Comparison of ENCODE assay signal across 2 cellular contexts in the genomic region with DNA sequence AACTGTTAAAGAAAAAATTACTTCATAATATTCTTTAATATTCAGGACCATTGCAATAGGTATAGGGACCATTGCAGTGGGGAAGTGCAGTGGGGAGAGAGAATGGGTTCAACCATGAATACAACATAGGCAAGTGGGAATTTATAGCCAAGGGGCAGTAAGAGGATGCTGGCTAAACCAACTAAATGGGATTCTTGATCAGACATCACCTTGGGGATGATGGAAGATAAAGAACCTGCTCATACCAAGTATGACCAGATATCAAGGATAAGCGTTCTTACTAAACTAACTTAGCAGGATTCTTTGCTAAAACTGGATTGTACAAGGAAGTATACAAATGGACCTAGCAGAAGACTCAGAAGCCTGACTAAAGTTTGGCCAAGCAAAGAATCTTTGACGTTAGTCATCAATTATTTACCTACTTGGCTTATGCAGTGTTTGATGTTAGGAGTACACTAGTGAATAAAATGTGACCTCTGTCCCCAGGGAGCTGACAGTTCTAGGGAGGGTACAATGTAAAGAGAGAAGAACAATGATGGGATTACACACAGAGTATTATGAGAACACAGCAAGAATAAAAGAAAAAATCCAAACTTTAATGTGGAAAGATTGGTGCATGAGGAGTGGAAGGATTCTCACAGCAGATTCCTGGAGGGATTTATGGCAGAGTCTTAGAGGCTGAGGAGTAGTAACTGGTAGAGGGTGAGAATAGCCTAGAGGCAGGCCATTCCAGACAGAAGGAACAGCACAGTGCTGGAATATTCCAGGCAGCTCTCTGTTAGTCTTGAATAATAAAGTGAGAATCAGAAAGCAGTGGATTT.
TF ChIP-seq lines count a peak whose summit lies in the region.

No MANE protein-coding gene starts in this region.

TF ChIP-seq in HEK293, 187 proteins besides CTCF, POLR2A, EP300 and RAD21:
- TF ChIP-seq ZNF223 (tag by site-specific recombination; IDR thresholded peaks at IDR 0.05): no peak
- no peak for TF ChIP-seq ZNF571 (tag by site-specific recombination; IDR thresholded peaks at IDR 0.05)
- peak; percentile 75 for TF ChIP-seq WT1 (tag by site-specific recombination; IDR thresholded peaks at IDR 0.05)
- no peak for TF ChIP-seq ZNF169 (tag by site-specific recombination; IDR thresholded peaks at IDR 0.05)
- no peak for TF ChIP-seq IKZF3 (tag by site-specific recombination; IDR thresholded peaks at IDR 0.05)
- no peak for TF ChIP-seq ZNF521 (tag by site-specific recombination; IDR thresholded peaks at IDR 0.05)
- TF ChIP-seq ZNF843 (tag by site-specific recombination; IDR thresholded peaks at IDR 0.05): no peak
- TF ChIP-seq ZNF19 (tag by site-specific recombination; IDR thresholded peaks at IDR 0.05; ENCODE audit: low read depth): no peak
TF ChIP-seq in HEK293: peak in this region for 1.

TF ChIP-seq in HepG2, 621 proteins besides CTCF, POLR2A, EP300 and RAD21 (continues in another document):
- TF ChIP-seq SOX6 (IDR thresholded peaks at IDR 0.05): no peak
- TF ChIP-seq SOX6 (CRISPR knock-in tag; IDR thresholded peaks at IDR 0.05): peak; percentile 95
- no peak for TF ChIP-seq PLRG1 (conservative IDR thresholded peaks at IDR 0.05)
- TF ChIP-seq ZNF607 (CRISPR knock-in tag; IDR thresholded peaks at IDR 0.05; ENCODE audit: borderline replicate concordance): no peak
- TF ChIP-seq ZNF282 (IDR thresholded peaks at IDR 0.05; ENCODE audit: partially characterized antibody): no peak
- no peak for TF ChIP-seq SNAPC2 (CRISPR knock-in tag; IDR thresholded peaks at IDR 0.05)
- TF ChIP-seq, protein P1, sequence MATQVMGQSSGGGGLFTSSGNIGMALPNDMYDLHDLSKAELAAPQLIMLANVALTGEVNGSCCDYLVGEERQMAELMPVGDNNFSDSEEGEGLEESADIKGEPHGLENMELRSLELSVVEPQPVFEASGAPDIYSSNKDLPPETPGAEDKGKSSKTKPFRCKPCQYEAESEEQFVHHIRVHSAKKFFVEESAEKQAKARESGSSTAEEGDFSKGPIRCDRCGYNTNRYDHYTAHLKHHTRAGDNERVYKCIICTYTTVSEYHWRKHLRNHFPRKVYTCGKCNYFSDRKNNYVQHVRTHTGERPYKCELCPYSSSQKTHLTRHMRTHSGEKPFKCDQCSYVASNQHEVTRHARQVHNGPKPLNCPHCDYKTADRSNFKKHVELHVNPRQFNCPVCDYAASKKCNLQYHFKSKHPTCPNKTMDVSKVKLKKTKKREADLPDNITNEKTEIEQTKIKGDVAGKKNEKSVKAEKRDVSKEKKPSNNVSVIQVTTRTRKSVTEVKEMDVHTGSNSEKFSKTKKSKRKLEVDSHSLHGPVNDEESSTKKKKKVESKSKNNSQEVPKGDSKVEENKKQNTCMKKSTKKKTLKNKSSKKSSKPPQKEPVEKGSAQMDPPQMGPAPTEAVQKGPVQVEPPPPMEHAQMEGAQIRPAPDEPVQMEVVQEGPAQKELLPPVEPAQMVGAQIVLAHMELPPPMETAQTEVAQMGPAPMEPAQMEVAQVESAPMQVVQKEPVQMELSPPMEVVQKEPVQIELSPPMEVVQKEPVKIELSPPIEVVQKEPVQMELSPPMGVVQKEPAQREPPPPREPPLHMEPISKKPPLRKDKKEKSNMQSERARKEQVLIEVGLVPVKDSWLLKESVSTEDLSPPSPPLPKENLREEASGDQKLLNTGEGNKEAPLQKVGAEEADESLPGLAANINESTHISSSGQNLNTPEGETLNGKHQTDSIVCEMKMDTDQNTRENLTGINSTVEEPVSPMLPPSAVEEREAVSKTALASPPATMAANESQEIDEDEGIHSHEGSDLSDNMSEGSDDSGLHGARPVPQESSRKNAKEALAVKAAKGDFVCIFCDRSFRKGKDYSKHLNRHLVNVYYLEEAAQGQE (IDR thresholded peaks at IDR 0.05; ENCODE audit: borderline replicate concordance in 1 of 2, low read depth in 1 of 2, low read length in 2 of 2): no peak
- TF ChIP-seq, protein P2, sequence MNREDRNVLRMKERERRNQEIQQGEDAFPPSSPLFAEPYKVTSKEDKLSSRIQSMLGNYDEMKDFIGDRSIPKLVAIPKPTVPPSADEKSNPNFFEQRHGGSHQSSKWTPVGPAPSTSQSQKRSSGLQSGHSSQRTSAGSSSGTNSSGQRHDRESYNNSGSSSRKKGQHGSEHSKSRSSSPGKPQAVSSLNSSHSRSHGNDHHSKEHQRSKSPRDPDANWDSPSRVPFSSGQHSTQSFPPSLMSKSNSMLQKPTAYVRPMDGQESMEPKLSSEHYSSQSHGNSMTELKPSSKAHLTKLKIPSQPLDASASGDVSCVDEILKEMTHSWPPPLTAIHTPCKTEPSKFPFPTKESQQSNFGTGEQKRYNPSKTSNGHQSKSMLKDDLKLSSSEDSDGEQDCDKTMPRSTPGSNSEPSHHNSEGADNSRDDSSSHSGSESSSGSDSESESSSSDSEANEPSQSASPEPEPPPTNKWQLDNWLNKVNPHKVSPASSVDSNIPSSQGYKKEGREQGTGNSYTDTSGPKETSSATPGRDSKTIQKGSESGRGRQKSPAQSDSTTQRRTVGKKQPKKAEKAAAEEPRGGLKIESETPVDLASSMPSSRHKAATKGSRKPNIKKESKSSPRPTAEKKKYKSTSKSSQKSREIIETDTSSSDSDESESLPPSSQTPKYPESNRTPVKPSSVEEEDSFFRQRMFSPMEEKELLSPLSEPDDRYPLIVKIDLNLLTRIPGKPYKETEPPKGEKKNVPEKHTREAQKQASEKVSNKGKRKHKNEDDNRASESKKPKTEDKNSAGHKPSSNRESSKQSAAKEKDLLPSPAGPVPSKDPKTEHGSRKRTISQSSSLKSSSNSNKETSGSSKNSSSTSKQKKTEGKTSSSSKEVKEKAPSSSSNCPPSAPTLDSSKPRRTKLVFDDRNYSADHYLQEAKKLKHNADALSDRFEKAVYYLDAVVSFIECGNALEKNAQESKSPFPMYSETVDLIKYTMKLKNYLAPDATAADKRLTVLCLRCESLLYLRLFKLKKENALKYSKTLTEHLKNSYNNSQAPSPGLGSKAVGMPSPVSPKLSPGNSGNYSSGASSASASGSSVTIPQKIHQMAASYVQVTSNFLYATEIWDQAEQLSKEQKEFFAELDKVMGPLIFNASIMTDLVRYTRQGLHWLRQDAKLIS (CRISPR knock-in tag; IDR thresholded peaks at IDR 0.05): no peak
- TF ChIP-seq NFKB2 (CRISPR knock-in tag; IDR thresholded peaks at IDR 0.05; ENCODE audit: borderline replicate concordance): no peak
- TF ChIP-seq, protein P3, sequence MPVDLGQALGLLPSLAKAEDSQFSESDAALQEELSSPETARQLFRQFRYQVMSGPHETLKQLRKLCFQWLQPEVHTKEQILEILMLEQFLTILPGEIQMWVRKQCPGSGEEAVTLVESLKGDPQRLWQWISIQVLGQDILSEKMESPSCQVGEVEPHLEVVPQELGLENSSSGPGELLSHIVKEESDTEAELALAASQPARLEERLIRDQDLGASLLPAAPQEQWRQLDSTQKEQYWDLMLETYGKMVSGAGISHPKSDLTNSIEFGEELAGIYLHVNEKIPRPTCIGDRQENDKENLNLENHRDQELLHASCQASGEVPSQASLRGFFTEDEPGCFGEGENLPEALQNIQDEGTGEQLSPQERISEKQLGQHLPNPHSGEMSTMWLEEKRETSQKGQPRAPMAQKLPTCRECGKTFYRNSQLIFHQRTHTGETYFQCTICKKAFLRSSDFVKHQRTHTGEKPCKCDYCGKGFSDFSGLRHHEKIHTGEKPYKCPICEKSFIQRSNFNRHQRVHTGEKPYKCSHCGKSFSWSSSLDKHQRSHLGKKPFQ (CRISPR knock-in tag; IDR thresholded peaks at IDR 0.05; ENCODE audit: insufficient replicate concordance): no peak
- no peak for TF ChIP-seq ZFP1 (CRISPR knock-in tag; IDR thresholded peaks at IDR 0.05)
- TF ChIP-seq, protein P4, sequence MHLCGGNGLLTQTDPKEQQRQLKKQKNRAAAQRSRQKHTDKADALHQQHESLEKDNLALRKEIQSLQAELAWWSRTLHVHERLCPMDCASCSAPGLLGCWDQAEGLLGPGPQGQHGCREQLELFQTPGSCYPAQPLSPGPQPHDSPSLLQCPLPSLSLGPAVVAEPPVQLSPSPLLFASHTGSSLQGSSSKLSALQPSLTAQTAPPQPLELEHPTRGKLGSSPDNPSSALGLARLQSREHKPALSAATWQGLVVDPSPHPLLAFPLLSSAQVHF (CRISPR knock-in tag; IDR thresholded peaks at IDR 0.05): no peak
- TF ChIP-seq, protein P5, sequence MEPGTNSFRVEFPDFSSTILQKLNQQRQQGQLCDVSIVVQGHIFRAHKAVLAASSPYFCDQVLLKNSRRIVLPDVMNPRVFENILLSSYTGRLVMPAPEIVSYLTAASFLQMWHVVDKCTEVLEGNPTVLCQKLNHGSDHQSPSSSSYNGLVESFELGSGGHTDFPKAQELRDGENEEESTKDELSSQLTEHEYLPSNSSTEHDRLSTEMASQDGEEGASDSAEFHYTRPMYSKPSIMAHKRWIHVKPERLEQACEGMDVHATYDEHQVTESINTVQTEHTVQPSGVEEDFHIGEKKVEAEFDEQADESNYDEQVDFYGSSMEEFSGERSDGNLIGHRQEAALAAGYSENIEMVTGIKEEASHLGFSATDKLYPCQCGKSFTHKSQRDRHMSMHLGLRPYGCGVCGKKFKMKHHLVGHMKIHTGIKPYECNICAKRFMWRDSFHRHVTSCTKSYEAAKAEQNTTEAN (CRISPR knock-in tag; conservative IDR thresholded peaks at IDR 0.05): peak; percentile 62; the same call in 1 of the 2 replicates
- TF ChIP-seq, protein P6, sequence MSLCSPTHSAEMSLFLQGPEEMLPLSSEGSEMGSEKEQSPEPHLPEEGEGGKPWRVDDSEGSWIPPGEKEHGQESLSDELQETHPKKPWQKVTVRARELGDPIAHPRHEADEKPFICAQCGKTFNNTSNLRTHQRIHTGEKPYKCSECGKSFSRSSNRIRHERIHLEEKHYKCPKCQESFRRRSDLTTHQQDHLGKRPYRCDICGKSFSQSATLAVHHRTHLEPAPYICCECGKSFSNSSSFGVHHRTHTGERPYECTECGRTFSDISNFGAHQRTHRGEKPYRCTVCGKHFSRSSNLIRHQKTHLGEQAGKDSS (CRISPR knock-in tag; IDR thresholded peaks at IDR 0.05; ENCODE audit: borderline replicate concordance, low read depth): no peak
- TF ChIP-seq ZNF329 (CRISPR knock-in tag; IDR thresholded peaks at IDR 0.05; ENCODE audit: low read depth): no peak
- TF ChIP-seq, protein P7, sequence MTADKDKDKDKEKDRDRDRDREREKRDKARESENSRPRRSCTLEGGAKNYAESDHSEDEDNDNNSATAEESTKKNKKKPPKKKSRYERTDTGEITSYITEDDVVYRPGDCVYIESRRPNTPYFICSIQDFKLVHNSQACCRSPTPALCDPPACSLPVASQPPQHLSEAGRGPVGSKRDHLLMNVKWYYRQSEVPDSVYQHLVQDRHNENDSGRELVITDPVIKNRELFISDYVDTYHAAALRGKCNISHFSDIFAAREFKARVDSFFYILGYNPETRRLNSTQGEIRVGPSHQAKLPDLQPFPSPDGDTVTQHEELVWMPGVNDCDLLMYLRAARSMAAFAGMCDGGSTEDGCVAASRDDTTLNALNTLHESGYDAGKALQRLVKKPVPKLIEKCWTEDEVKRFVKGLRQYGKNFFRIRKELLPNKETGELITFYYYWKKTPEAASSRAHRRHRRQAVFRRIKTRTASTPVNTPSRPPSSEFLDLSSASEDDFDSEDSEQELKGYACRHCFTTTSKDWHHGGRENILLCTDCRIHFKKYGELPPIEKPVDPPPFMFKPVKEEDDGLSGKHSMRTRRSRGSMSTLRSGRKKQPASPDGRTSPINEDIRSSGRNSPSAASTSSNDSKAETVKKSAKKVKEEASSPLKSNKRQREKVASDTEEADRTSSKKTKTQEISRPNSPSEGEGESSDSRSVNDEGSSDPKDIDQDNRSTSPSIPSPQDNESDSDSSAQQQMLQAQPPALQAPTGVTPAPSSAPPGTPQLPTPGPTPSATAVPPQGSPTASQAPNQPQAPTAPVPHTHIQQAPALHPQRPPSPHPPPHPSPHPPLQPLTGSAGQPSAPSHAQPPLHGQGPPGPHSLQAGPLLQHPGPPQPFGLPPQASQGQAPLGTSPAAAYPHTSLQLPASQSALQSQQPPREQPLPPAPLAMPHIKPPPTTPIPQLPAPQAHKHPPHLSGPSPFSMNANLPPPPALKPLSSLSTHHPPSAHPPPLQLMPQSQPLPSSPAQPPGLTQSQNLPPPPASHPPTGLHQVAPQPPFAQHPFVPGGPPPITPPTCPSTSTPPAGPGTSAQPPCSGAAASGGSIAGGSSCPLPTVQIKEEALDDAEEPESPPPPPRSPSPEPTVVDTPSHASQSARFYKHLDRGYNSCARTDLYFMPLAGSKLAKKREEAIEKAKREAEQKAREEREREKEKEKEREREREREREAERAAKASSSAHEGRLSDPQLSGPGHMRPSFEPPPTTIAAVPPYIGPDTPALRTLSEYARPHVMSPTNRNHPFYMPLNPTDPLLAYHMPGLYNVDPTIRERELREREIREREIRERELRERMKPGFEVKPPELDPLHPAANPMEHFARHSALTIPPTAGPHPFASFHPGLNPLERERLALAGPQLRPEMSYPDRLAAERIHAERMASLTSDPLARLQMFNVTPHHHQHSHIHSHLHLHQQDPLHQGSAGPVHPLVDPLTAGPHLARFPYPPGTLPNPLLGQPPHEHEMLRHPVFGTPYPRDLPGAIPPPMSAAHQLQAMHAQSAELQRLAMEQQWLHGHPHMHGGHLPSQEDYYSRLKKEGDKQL (CRISPR knock-in tag; IDR thresholded peaks at IDR 0.05; ENCODE audit: low read depth): peak; percentile 58; the same call in 1 of the 2 replicates
- TF ChIP-seq, protein P8, sequence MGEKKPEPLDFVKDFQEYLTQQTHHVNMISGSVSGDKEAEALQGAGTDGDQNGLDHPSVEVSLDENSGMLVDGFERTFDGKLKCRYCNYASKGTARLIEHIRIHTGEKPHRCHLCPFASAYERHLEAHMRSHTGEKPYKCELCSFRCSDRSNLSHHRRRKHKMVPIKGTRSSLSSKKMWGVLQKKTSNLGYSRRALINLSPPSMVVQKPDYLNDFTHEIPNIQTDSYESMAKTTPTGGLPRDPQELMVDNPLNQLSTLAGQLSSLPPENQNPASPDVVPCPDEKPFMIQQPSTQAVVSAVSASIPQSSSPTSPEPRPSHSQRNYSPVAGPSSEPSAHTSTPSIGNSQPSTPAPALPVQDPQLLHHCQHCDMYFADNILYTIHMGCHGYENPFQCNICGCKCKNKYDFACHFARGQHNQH (CRISPR knock-in tag; IDR thresholded peaks at IDR 0.05): peak; percentile 70; the same call in 1 of the 2 replicates
- TF ChIP-seq CBX1 (IDR thresholded peaks at IDR 0.05; ENCODE audit: low read depth): no peak
- no peak for TF ChIP-seq NFYB (CRISPR knock-in tag; IDR thresholded peaks at IDR 0.05)
- TF ChIP-seq, protein P9, sequence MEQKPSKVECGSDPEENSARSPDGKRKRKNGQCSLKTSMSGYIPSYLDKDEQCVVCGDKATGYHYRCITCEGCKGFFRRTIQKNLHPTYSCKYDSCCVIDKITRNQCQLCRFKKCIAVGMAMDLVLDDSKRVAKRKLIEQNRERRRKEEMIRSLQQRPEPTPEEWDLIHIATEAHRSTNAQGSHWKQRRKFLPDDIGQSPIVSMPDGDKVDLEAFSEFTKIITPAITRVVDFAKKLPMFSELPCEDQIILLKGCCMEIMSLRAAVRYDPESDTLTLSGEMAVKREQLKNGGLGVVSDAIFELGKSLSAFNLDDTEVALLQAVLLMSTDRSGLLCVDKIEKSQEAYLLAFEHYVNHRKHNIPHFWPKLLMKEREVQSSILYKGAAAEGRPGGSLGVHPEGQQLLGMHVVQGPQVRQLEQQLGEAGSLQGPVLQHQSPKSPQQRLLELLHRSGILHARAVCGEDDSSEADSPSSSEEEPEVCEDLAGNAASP (CRISPR knock-in tag; IDR thresholded peaks at IDR 0.05; ENCODE audit: borderline replicate concordance): 0 out of 2 replicates have a peak, but pooled peaks have one; percentile 17
- TF ChIP-seq, protein P10, sequence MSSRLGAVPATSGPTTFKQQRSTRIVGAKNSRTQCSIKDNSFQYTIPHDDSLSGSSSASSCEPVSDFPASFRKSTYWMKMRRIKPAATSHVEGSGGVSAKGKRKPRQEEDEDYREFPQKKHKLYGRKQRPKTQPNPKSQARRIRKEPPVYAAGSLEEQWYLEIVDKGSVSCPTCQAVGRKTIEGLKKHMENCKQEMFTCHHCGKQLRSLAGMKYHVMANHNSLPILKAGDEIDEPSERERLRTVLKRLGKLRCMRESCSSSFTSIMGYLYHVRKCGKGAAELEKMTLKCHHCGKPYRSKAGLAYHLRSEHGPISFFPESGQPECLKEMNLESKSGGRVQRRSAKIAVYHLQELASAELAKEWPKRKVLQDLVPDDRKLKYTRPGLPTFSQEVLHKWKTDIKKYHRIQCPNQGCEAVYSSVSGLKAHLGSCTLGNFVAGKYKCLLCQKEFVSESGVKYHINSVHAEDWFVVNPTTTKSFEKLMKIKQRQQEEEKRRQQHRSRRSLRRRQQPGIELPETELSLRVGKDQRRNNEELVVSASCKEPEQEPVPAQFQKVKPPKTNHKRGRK (CRISPR knock-in tag; IDR thresholded peaks at IDR 0.05): no peak
- TF ChIP-seq HES4 (CRISPR knock-in tag; IDR thresholded peaks at IDR 0.05; ENCODE audit: borderline replicate concordance): no peak
